ENCODE assay signal across 21 cellular contexts in genomic region chr3:14628406-14628805, GRCh38. TPM values are rescaled to one million over a fixed set of nuclear protein-coding genes. Genes with fewer than 3 reads are reported as not detected.
DNase-seq lines count a peak whose midpoint lies in the region; ATAC-seq and TF ChIP-seq lines count a peak whose summit lies in the region.
"Had no signal": no experiment of that assay in that cellular context is flagged by ENCODE, and none has a peak within 500 bp of the region (broad histone marks: within the 10 kb centered on the region; RNA-seq: fewer than 3 reads in every experiment).

No MANE protein-coding gene starts in this region.

- CTCF ChIA-PET in HEK293 (lab: Yijun Ruan, JAX) = interaction anchor here (0.9 kb wide), 1 partner anchor 293 kb away, joined by 3 read pairs; no protein-coding TSS in a partner anchor
- CTCF ChIA-PET in IMR-90 (lab: Yijun Ruan, JAX) = no interaction called here
- CTCF ChIA-PET in Caco-2 (lab: Charles Lee) = no interaction called here

- H4K8ac ChIP-seq in IMR-90 (ENCODE audit: low read depth in 2 of 2, low read length in 2 of 2) = no peak overlapping the region

- no peak overlapping the region for H3K56ac ChIP-seq in IMR-90 (ENCODE audit: extremely low read depth, insufficient read depth, low read length)

- POLR2A ChIA-PET in HEK293 (lab: Yijun Ruan, JAX) = no interaction called here
- POLR2A ChIA-PET in IMR-90 (lab: Charles Lee; ENCODE audit: unreplicated experiment) = no interaction called here
- POLR2A ChIA-PET in Caco-2 (lab: Charles Lee) = no interaction called here

- H2AFZ ChIP-seq in IMR-90 (replicated peaks; ENCODE audit: low read length, poor library complexity) = no peak overlapping the region

- peaks cover 6% of the 10 kb centered on the region for H3K4me1 Mint-ChIP-seq in chondrocyte (ENCODE audit: low read depth)
- H3K4me1 Mint-ChIP-seq in Caco-2 (ENCODE audit: low read depth, unreplicated experiment) = no peaks in the 10 kb centered on the region
- H3K4me1 Mint-ChIP-seq: B cell; CD4-positive, CD25-positive, alpha-beta regulatory T cell had no signal

- H3K27me3 ChIP-seq in IMR-90 (ENCODE audit: control insufficient read depth, insufficient read depth, low read length) (no peaks in the 10 kb centered on the region), WERI-Rb-1 (ENCODE audit: insufficient read depth, low read depth, severe bottlenecking) (no peaks in the 10 kb centered on the region), aorta (ENCODE audit: control insufficient read depth in 1 of 2, insufficient read depth in 2 of 2, low read length in 1 of 2) (no peaks in the 10 kb centered on the region), Caco-2 (replicated peaks; ENCODE audit: control insufficient read depth, insufficient read depth, low read length) (no peaks in the 10 kb centered on the region)
- H3K27me3 ChIP-seq: BLaER1 had no signal

- H3K9me3 ChIP-seq in HEK293 (ENCODE audit: control insufficient read depth, insufficient read depth, low read depth, low read length) = no peaks in the 10 kb centered on the region
- no peaks in the 10 kb centered on the region; the same call in 1 of the 2 replicates for H3K9me3 ChIP-seq in IMR-90 (ENCODE audit: control insufficient read depth, insufficient read depth, low read length)
- peaks cover 15% of the 10 kb centered on the region for H3K9me3 ChIP-seq in WERI-Rb-1 (ENCODE audit: severe bottlenecking)
- H3K9me3 ChIP-seq in aorta (ENCODE audit: control insufficient read depth, low read length) = peaks cover 1% of the 10 kb centered on the region
- no peaks in the 10 kb centered on the region for H3K9me3 ChIP-seq in Caco-2

- H3K36me3 ChIP-seq in HEK293 (ENCODE audit: control insufficient read depth in 2 of 2, insufficient read depth in 1 of 2, low read length in 2 of 2) = no peaks in the 10 kb centered on the region
- no peaks in the 10 kb centered on the region for H3K36me3 ChIP-seq in IMR-90 (ENCODE audit: control insufficient read depth, insufficient read depth, low read length)
- H3K36me3 ChIP-seq in WERI-Rb-1 = no peaks in the 10 kb centered on the region
- H3K36me3 ChIP-seq in aorta (ENCODE audit: control insufficient read depth in 1 of 2, insufficient read depth in 2 of 2, low read length in 1 of 2) = no peaks in the 10 kb centered on the region
- no peaks in the 10 kb centered on the region for H3K36me3 ChIP-seq in Caco-2 (ENCODE audit: control insufficient read depth, insufficient read depth, low read length)
- H3K36me3 ChIP-seq: BLaER1 had no signal

- TF ChIP-seq POLR2A in IMR-90 (IDR thresholded peaks at IDR 0.05; ENCODE audit: low read depth, low read length) = no peak

- no peak overlapping the region for H2BK15ac ChIP-seq in IMR-90 (ENCODE audit: low read depth, low read length)

- H3K27me3 Mint-ChIP-seq in chondrocyte (ENCODE audit: low read depth) (peaks cover 4% of the 10 kb centered on the region), Caco-2 (ENCODE audit: insufficient read depth, unreplicated experiment) (no peaks in the 10 kb centered on the region)

- H2AK5ac ChIP-seq in IMR-90 (ENCODE audit: low read depth, low read length) = 0 out of 2 replicates have a peak overlapping the region, but pooled peaks have one; percentile 3

- intact Hi-C loops in IMR-90 (cut with micrococcal nuclease) (no loop called here), aorta (cut with DNase I) (no loop called here), Caco-2 (cut with micrococcal nuclease; ENCODE audit: unreplicated experiment) (no loop called here)

- H2AK9ac ChIP-seq in IMR-90 (replicated peaks; ENCODE audit: low read depth, low read length, poor library complexity) = no peak overlapping the region

- no peaks in the 10 kb centered on the region for H3K79me1 ChIP-seq in IMR-90 (ENCODE audit: low read depth in 1 of 2, low read length in 2 of 2)

- no peak overlapping the region for H3K9ac ChIP-seq in IMR-90 (ENCODE audit: low read depth, low read length)
- H3K9ac ChIP-seq: BLaER1, GM23248 had no signal

- WGBS in IMR-90 (ENCODE audit: extremely low coverage in 2 of 2, insufficient read length in 1 of 2), 2 experiments = no CpG with 5 or more reads among the region's 4 CpGs
- 68 to 70% methylated on average over 4 of the region's 4 CpGs for WGBS in aorta, 2 donors

- no peak overlapping the region for H3K23ac ChIP-seq in IMR-90 (ENCODE audit: low read depth, low read length)

- ATAC-seq in IMR-90 (ENCODE audit: low read depth) (no peak), aorta (ENCODE audit: low FRiP score) (no peak)
- ATAC-seq: CD8-positive, alpha-beta T cell; GM12878 had no signal

- H4K5ac ChIP-seq in IMR-90 (ENCODE audit: low read depth, low read length) = no peak overlapping the region

- H4K20me1 ChIP-seq in IMR-90 (ENCODE audit: insufficient read depth, low read length) = no peaks in the 10 kb centered on the region
- H4K20me1 ChIP-seq: BLaER1 had no signal

- dilution Hi-C loops in IMR-90 (cut with HindIII; ENCODE audit: low sequenced_read_pairs, unreplicated experiment) = no loop called here

- DNase-seq in IMR-90 (no peak), WERI-Rb-1 (peak; percentile 42), aorta (no peak), chondrocyte (ENCODE audit: low spot score) (no peak), Caco-2 (no peak)
- DNase-seq: CD4-positive, CD25-positive, alpha-beta regulatory T cell; CD8-positive, alpha-beta T cell; DMS 273 treated with DMSO at 0.1 percent for 48 hours; DMS79; GDM1; GM23248; H7; HCEC 1CT had no signal

- no peak for TF ChIP-seq RAD21 in IMR-90 (IDR thresholded peaks at IDR 0.05; ENCODE audit: low read length)

- H3K36me3 Mint-ChIP-seq in chondrocyte (ENCODE audit: low read depth) (no peaks in the 10 kb centered on the region), Caco-2 (ENCODE audit: insufficient read depth, unreplicated experiment) (no peaks in the 10 kb centered on the region)
- H3K36me3 Mint-ChIP-seq: CD4-positive, CD25-positive, alpha-beta regulatory T cell; CD8-positive, alpha-beta T cell had no signal

- H3K4ac ChIP-seq in IMR-90 (ENCODE audit: low read depth, low read length) = no peak overlapping the region

- H3K4me2 ChIP-seq in IMR-90 (ENCODE audit: low read depth, low read length) = no peak overlapping the region
- H3K4me2 ChIP-seq: BLaER1 had no signal

- no TSS peak for BruUV-seq in IMR-90 (replicated peaks; lab: Mats Ljungman, UMichigan)
- no TSS peak for BruUV-seq in Caco-2 (replicated peaks; lab: Mats Ljungman, UMichigan)

- H3K4me3 Mint-ChIP-seq in chondrocyte (ENCODE audit: unreplicated experiment) (no peak overlapping the region), Caco-2 (ENCODE audit: unreplicated experiment) (no peak overlapping the region)
- H3K4me3 Mint-ChIP-seq: B cell; CD4-positive, CD25-positive, alpha-beta regulatory T cell; CD8-positive, alpha-beta T cell had no signal

- no peak overlapping the region for H3K18ac ChIP-seq in IMR-90 (ENCODE audit: low read depth, low read length)

- no peak overlapping the region for H2BK5ac ChIP-seq in IMR-90 (ENCODE audit: low read depth, low read length, poor library complexity, severe bottlenecking)

- H3K4me3 ChIP-seq in HEK293 (ENCODE audit: low read depth, low read length) (no peak overlapping the region), IMR-90 (ENCODE audit: insufficient read depth, low read depth, low read length) (no peak overlapping the region), WERI-Rb-1 (ENCODE audit: low read depth, low read length) (no peak overlapping the region), aorta (ENCODE audit: low read length in 2 of 2) (no peak overlapping the region), Caco-2 (ENCODE audit: low read depth, low read length) (no peak overlapping the region)
- H3K4me3 ChIP-seq: BLaER1, GM12878, GM23248 had no signal

- no peak overlapping the region; the same call in 1 of the 2 replicates for H4K91ac ChIP-seq in IMR-90 (ENCODE audit: insufficient read depth, low read depth, low read length)

- no peak overlapping the region for H2BK120ac ChIP-seq in IMR-90 (ENCODE audit: low read depth, low read length)

- no peaks in the 10 kb centered on the region for H3K4me1 ChIP-seq in HEK293 (ENCODE audit: control insufficient read depth, insufficient read depth, low read length)
- peaks cover 8% of the 10 kb centered on the region for H3K4me1 ChIP-seq in IMR-90 (ENCODE audit: control insufficient read depth, insufficient read depth, low read length)
- no peaks in the 10 kb centered on the region for H3K4me1 ChIP-seq in aorta (ENCODE audit: control insufficient read depth in 1 of 2, insufficient read depth in 2 of 2, low read length in 2 of 2)
- no peaks in the 10 kb centered on the region for H3K4me1 ChIP-seq in Caco-2

- peaks cover 7% of the 10 kb centered on the region for H3K9me3 Mint-ChIP-seq in chondrocyte (ENCODE audit: low read depth)
- H3K9me3 Mint-ChIP-seq in Caco-2 (ENCODE audit: unreplicated experiment) = no peaks in the 10 kb centered on the region
- H3K9me3 Mint-ChIP-seq: CD4-positive, CD25-positive, alpha-beta regulatory T cell; CD8-positive, alpha-beta T cell had no signal

- TF ChIP-seq CTCF in HEK293 (tag by site-specific recombination; IDR thresholded peaks at IDR 0.05) = no peak
- no peak for TF ChIP-seq CTCF in IMR-90 (conservative IDR thresholded peaks at IDR 0.05; ENCODE audit: low read depth, low read length)
- no peak for TF ChIP-seq CTCF in WERI-Rb-1 (IDR thresholded peaks at IDR 0.05; ENCODE audit: low read depth, low read length)
- no peak for TF ChIP-seq CTCF in chondrocyte (IDR thresholded peaks at IDR 0.05)
- no peak for TF ChIP-seq CTCF in Caco-2 (IDR thresholded peaks at IDR 0.05; ENCODE audit: insufficient read depth in 1 of 2, low read depth in 1 of 2, low read length in 1 of 2, severe bottlenecking in 1 of 2, unreplicated experiment in 1 of 2)

- in situ Hi-C loops in IMR-90 (cut with MboI; ENCODE audit: low sequenced_read_pairs) = no loop called here

- H3K27ac Mint-ChIP-seq in chondrocyte (ENCODE audit: unreplicated experiment) (no peak overlapping the region), Caco-2 (ENCODE audit: unreplicated experiment) (no peak overlapping the region)
- H3K27ac Mint-ChIP-seq: B cell; CD4-positive, CD25-positive, alpha-beta regulatory T cell; CD8-positive, alpha-beta T cell had no signal

- no peak overlapping the region for H3K14ac ChIP-seq in IMR-90 (replicated peaks; ENCODE audit: low read depth, low read length)

- no peak overlapping the region for H3K27ac ChIP-seq in HEK293 (ENCODE audit: extremely low read depth, low read depth, low read length)
- no peak overlapping the region for H3K27ac ChIP-seq in IMR-90 (ENCODE audit: insufficient read depth, low read length)
- no peak overlapping the region for H3K27ac ChIP-seq in WERI-Rb-1
- no peak overlapping the region for H3K27ac ChIP-seq in aorta (ENCODE audit: low read depth in 1 of 2, low read length in 2 of 2)
- H3K27ac ChIP-seq: BLaER1, C4-2B, GM23248 had no signal

- H3K9me1 ChIP-seq in IMR-90 (ENCODE audit: insufficient read depth, low read length) = 0 out of 2 replicates have a peak, but pooled peaks cover 3% of the 10 kb centered on the region

- no peak overlapping the region for H2BK20ac ChIP-seq in IMR-90 (ENCODE audit: low read depth, low read length)

RNA-seq across cellular contexts. Expression of gene CCDC174, which starts 23.2 kb away (rescaled TPM):
- total RNA-seq in IMR-90 (2012; rRNA removed) = 5.9 and 6.9 TPM in 2 replicates
- 6.1 and 9.6 TPM in 2 replicates for polyA plus RNA-seq in IMR-90 (2012; rRNA removed)
- 2.5 and 4.4 TPM in 2 replicates for polyA plus RNA-seq in IMR-90 (2012; cell fraction: cytosol; rRNA removed)
- polyA plus RNA-seq in IMR-90 (2012; cell fraction: nucleus; rRNA removed; ENCODE audit: low replicate concordance) = 6.6 and 15.4 TPM in 2 replicates
- total RNA-seq in aorta = 10 to 100 TPM; 19.3 to 25.2 TPM
- 10 to 100 TPM; 21.4 to 30.1 TPM for polyA plus RNA-seq in aorta
- total RNA-seq in chondrocyte = 15.4 to 18.6 TPM (median 17.2 TPM) in 3 replicates
- total RNA-seq in Caco-2 (2022) = 22.4 and 24.6 TPM in 2 replicates

RNA-seq across cellular contexts. Expression of gene C3orf20, which starts 46.5 kb away (rescaled TPM):
- total RNA-seq in IMR-90 (2012; rRNA removed) (not detected in 2 replicates), aorta (under 1 TPM; 0.16 to 0.30 TPM), chondrocyte (not detected in 3 replicates), Caco-2 (2022) (0.09 and 0.19 TPM in 2 replicates)
- polyA plus RNA-seq in IMR-90 (2012; rRNA removed) (not detected in 2 replicates), aorta (not detected)
- polyA plus RNA-seq in IMR-90 (2012; cell fraction: cytosol; rRNA removed) = not detected in 2 replicates
- polyA plus RNA-seq in IMR-90 (2012; cell fraction: nucleus; rRNA removed; ENCODE audit: low replicate concordance) = 0.03 TPM in 1 of 2 replicates, not detected in the other
- total RNA-seq: A172, GM23248, H1 had no signal
- polyA plus RNA-seq: AG04450; CD4-positive, CD25-positive, alpha-beta regulatory T cell; GM23248; H1 had no signal
